In the genomic region with DNA sequence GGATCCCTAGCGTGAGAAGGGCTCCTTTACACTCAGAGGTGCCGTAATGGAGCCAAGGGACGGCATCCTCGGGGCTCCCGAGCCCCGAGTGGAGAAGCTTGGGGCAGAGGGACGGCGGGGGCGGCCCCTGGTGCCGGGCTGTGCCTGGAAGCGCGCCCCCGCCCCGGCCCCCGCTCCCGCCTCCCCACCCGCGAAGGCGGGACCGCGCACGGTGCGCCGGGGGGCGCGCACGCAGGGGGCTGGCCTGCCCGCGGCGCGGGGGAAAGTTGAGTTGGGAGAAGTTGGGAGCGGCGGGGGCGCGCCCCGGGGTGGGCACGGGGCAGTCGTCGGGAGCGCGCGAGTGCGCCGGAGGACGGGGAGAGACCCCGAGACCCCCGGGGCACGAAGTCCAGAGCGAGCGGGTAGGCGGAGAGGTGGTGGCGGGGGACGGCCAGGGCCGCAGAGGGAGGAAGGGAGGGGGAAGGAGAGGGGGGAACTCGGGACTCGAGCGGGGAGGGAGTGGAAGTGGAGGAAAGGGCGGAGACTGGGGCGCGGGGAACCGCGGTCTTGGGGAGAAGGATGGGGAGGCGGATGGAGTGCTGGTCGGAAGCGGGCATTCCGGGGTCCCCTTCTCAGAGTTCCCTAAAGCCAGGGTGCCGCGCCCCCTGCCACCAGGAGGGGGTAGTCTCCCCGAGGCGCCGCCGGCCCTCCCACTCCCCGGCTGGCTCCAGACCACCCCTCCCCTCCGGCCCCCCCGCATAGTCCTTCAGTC, we compare ENCODE assay signal across 1 cellular context.
TF ChIP-seq lines count a peak whose summit lies in the region.

A gene with protein sequence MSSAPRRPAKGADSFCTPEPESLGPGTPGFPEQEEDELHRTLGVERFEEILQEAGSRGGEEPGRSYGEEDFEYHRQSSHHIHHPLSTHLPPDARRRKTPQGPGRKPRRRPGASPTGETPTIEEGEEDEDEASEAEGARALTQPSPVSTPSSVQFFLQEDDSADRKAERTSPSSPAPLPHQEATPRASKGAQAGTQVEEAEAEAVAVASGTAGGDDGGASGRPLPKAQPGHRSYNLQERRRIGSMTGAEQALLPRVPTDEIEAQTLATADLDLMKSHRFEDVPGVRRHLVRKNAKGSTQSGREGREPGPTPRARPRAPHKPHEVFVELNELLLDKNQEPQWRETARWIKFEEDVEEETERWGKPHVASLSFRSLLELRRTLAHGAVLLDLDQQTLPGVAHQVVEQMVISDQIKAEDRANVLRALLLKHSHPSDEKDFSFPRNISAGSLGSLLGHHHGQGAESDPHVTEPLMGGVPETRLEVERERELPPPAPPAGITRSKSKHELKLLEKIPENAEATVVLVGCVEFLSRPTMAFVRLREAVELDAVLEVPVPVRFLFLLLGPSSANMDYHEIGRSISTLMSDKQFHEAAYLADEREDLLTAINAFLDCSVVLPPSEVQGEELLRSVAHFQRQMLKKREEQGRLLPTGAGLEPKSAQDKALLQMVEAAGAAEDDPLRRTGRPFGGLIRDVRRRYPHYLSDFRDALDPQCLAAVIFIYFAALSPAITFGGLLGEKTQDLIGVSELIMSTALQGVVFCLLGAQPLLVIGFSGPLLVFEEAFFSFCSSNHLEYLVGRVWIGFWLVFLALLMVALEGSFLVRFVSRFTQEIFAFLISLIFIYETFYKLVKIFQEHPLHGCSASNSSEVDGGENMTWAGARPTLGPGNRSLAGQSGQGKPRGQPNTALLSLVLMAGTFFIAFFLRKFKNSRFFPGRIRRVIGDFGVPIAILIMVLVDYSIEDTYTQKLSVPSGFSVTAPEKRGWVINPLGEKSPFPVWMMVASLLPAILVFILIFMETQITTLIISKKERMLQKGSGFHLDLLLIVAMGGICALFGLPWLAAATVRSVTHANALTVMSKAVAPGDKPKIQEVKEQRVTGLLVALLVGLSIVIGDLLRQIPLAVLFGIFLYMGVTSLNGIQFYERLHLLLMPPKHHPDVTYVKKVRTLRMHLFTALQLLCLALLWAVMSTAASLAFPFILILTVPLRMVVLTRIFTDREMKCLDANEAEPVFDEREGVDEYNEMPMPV (plus strand): TSS at position 228 of the 751 bp plus-strand sequence. CDS start 2,399 bp downstream, outside the sequence.

TF ChIP-seq in HEK293, 187 proteins besides CTCF, POLR2A, EP300 and RAD21 (continued from another document):
- TF ChIP-seq ZNF341 (tag by site-specific recombination; IDR thresholded peaks at IDR 0.05; ENCODE audit: low read depth), result peak; percentile 69; the same call in 1 of the 2 replicates
- TF ChIP-seq ZNF148 (tag by site-specific recombination; IDR thresholded peaks at IDR 0.05; ENCODE audit: borderline replicate concordance), result no peak
- TF ChIP-seq PRDM10 (tag by site-specific recombination; IDR thresholded peaks at IDR 0.05), result peak; percentile 87
- TF ChIP-seq, protein P1, sequence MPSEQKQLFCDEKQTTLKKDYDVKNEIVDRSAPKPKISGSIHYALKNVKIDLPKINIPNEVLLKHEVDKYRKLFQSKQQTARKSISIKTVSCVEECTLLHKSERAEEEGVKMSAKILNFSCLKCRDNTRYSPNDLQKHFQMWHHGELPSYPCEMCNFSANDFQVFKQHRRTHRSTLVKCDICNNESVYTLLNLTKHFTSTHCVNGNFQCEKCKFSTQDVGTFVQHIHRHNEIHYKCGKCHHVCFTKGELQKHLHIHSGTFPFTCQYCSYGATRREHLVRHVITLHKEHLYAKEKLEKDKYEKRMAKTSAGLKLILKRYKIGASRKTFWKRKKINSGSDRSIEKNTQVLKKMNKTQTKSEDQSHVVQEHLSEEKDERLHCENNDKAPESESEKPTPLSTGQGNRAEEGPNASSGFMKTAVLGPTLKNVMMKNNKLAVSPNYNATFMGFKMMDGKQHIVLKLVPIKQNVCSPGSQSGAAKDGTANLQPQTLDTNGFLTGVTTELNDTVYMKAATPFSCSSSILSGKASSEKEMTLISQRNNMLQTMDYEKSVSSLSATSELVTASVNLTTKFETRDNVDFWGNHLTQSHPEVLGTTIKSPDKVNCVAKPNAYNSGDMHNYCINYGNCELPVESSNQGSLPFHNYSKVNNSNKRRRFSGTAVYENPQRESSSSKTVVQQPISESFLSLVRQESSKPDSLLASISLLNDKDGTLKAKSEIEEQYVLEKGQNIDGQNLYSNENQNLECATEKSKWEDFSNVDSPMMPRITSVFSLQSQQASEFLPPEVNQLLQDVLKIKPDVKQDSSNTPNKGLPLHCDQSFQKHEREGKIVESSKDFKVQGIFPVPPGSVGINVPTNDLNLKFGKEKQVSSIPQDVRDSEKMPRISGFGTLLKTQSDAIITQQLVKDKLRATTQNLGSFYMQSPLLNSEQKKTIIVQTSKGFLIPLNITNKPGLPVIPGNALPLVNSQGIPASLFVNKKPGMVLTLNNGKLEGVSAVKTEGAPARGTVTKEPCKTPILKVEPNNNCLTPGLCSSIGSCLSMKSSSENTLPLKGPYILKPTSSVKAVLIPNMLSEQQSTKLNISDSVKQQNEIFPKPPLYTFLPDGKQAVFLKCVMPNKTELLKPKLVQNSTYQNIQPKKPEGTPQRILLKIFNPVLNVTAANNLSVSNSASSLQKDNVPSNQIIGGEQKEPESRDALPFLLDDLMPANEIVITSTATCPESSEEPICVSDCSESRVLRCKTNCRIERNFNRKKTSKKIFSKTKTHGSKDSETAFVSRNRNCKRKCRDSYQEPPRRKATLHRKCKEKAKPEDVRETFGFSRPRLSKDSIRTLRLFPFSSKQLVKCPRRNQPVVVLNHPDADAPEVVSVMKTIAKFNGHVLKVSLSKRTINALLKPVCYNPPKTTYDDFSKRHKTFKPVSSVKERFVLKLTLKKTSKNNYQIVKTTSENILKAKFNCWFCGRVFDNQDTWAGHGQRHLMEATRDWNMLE (tag by site-specific recombination; conservative IDR thresholded peaks at IDR 0.05; ENCODE audit: low read depth), result no peak
